In the genomic region with DNA sequence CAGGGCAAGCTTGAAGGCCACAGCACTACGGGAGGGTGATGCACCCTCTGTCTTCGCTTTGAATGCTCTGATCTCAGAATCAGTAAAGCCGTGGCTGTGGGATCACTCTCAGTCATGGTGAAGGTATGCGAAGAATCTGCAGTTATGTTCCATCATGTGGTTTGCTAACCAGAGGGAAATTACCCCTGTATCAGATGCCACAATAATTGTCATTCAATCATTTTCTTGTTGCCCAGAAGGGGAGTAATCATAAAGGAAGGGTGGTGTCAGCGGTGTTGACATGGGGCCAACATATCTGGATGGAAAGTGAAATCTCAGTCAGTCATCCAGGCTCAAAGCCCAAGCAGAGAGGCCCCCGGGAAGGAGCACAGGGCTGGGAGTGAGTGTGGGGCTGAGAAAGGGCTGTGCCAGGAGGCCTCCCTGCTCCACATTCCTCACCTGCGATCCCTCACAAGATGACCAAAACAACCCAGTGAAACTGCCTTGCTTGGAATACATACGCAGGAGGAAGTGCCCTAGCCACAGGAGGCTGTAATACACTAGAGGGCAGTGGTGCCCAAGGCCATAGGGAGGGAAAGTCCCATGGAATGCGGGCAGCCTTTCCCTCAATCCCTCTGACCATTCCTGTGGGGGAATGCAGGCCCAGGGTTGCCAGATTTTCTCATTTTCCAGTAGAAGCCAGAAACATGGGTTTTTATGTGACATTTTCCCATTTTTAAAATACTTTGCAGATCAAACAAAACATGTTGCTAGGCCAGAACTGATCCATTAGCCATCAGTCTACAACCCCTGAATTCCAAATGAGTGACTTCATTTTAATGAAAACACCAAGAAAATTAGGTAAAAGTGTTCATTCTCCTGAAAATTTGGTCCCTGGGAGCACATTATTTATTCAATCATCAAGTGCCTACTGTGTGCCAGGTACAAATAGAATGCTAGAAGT, we compare ENCODE assay signal across 9 cellular contexts.
DNase-seq lines count a peak whose midpoint lies in the region; ATAC-seq and TF ChIP-seq lines count a peak whose summit lies in the region.
"Had no signal": no experiment of that assay in that cellular context is flagged by ENCODE, and none has a peak within 500 bp of the region (broad histone marks: within the 10 kb centered on the region; RNA-seq: fewer than 3 reads in every experiment).

No MANE protein-coding gene starts in this region.

- POLR2A ChIA-PET in GM10248 (lab: Yijun Ruan, JAX) = no interaction called here

- H3K4me3 Mint-ChIP-seq in glutamatergic neuron (ENCODE audit: unreplicated experiment) = no peak overlapping the region

- CTCF ChIA-PET in GM10248 (lab: Yijun Ruan, JAX) = no interaction called here

- ATAC-seq in HG03460 (IDR thresholded peaks at IDR 0.05; ENCODE audit: unreplicated experiment) = no peak
- no peak for ATAC-seq in HG03025 (IDR thresholded peaks at IDR 0.05; ENCODE audit: low FRiP score, unreplicated experiment)

- no peaks in the 10 kb centered on the region for H3K9me3 Mint-ChIP-seq in glutamatergic neuron (ENCODE audit: unreplicated experiment)

- peaks cover 1% of the 10 kb centered on the region for H3K27me3 Mint-ChIP-seq in glutamatergic neuron (ENCODE audit: unreplicated experiment)

- no peaks in the 10 kb centered on the region for H3K36me3 Mint-ChIP-seq in glutamatergic neuron (ENCODE audit: unreplicated experiment)

- H3K9ac ChIP-seq in fibroblast of lung (ENCODE audit: insufficient read depth, low read length) (no peak overlapping the region), parathyroid adenoma (no peak overlapping the region)

- DNase-seq in AG09309 (ENCODE audit: low read depth) (peak; percentile 85), GM10248 (ENCODE audit: extremely low spot score) (peak; percentile 14), Peyer's patch (peak in 2 of 3 donors; percentile 51 to 55), fibroblast of lung (ENCODE audit: low read depth in 2 of 2) (peak; percentile 78 to 97), glutamatergic neuron (no peak)

- H3K4me1 ChIP-seq in Peyer's patch = no peaks in the 10 kb centered on the region
- peaks cover 13% of the 10 kb centered on the region for H3K4me1 ChIP-seq in fibroblast of lung (ENCODE audit: control insufficient read depth, extremely low read depth, insufficient read depth, low read length)
- no peaks in the 10 kb centered on the region for H3K4me1 ChIP-seq in parathyroid adenoma

- TF ChIP-seq CTCF in AG09309 (IDR thresholded peaks at IDR 0.05; ENCODE audit: control insufficient read depth, insufficient read depth, low read depth, low read length, missing control alignments) (peak; percentile 82), GM10248 (IDR thresholded peaks at IDR 0.05; ENCODE audit: control extremely low read depth, extremely low read depth, low read depth, missing control alignments) (peak; percentile 28), Peyer's patch (IDR thresholded peaks at IDR 0.05) (peak in 4 of 6 experiments; percentile 27 to 49 (median 37)), fibroblast of lung (conservative IDR thresholded peaks at IDR 0.05 in 1 of 2, IDR thresholded peaks at IDR 0.05 in 1 of 2; ENCODE audit: low read depth in 1 of 2, low read length in 2 of 2) (peak; percentile 63 to 79), parathyroid adenoma (IDR thresholded peaks at IDR 0.05) (no peak), glutamatergic neuron (IDR thresholded peaks at IDR 0.05; ENCODE audit: partially characterized antibody, unreplicated experiment) (no peak)

- H3K36me3 ChIP-seq in Peyer's patch (no peaks in the 10 kb centered on the region), fibroblast of lung (ENCODE audit: control insufficient read depth, insufficient read depth, low read length) (no peaks in the 10 kb centered on the region), parathyroid adenoma (ENCODE audit: control insufficient read depth, insufficient read depth, low read length) (no peaks in the 10 kb centered on the region)

- H3K4me3 ChIP-seq in AG09309 (ENCODE audit: control insufficient read depth, low read depth, low read length) = no peak overlapping the region
- H3K4me3 ChIP-seq in Peyer's patch = no peak overlapping the region
- no peak overlapping the region for H3K4me3 ChIP-seq in fibroblast of lung (replicated peaks in 1 of 4; ENCODE audit: control extremely low read depth in 1 of 4, insufficient read depth in 1 of 4, low read depth in 3 of 4, low read length in 4 of 4)
- H3K4me3 ChIP-seq in parathyroid adenoma (ENCODE audit: low read depth, low read length) = no peak overlapping the region
- H3K4me3 ChIP-seq: SK-N-MC had no signal

- no peaks in the 10 kb centered on the region for H3K9me3 ChIP-seq in Peyer's patch
- no peaks in the 10 kb centered on the region for H3K9me3 ChIP-seq in fibroblast of lung (ENCODE audit: control insufficient read depth, insufficient read depth, low read depth, low read length)
- no peaks in the 10 kb centered on the region for H3K9me3 ChIP-seq in parathyroid adenoma (ENCODE audit: control insufficient read depth, low read length)

- H2AFZ ChIP-seq in fibroblast of lung (ENCODE audit: low read length) (no peak overlapping the region), parathyroid adenoma (peak overlapping the region; percentile 59)

- H3K79me2 ChIP-seq in fibroblast of lung (ENCODE audit: control insufficient read depth, insufficient read depth, low read length) = no peaks in the 10 kb centered on the region
- no peaks in the 10 kb centered on the region for H3K79me2 ChIP-seq in parathyroid adenoma

- no peak for TF ChIP-seq POLR2A in Peyer's patch (IDR thresholded peaks at IDR 0.05)

- H3K27me3 ChIP-seq in Peyer's patch (no peaks in the 10 kb centered on the region), fibroblast of lung (ENCODE audit: control insufficient read depth, insufficient read depth, low read length) (no peaks in the 10 kb centered on the region), parathyroid adenoma (ENCODE audit: control insufficient read depth, insufficient read depth, low read length) (no peaks in the 10 kb centered on the region)

- peaks cover 4% of the 10 kb centered on the region for H3K4me1 Mint-ChIP-seq in glutamatergic neuron (ENCODE audit: low read depth, unreplicated experiment)

- no peak overlapping the region for H3K27ac ChIP-seq in Peyer's patch
- peak overlapping the region; percentile 81 for H3K27ac ChIP-seq in fibroblast of lung (ENCODE audit: insufficient read depth, low read length)
- no peak overlapping the region for H3K27ac ChIP-seq in parathyroid adenoma
- H3K27ac ChIP-seq: SK-N-MC had no signal

- H3K4me2 ChIP-seq in fibroblast of lung (ENCODE audit: extremely low read depth, insufficient read depth, low read length) (peak overlapping the region; percentile 59), parathyroid adenoma (ENCODE audit: low read length) (no peak overlapping the region)

- no peaks in the 10 kb centered on the region for H4K20me1 ChIP-seq in fibroblast of lung (ENCODE audit: control insufficient read depth, extremely low read depth, insufficient read depth, low read length)

- H3K27ac Mint-ChIP-seq in glutamatergic neuron (ENCODE audit: unreplicated experiment) = no peak overlapping the region

Comparison
In these comparisons a context has a peak if more than half of its experiments do, and no peak if none do; other contexts are left out.
1. CTCF ChIP-seq: peak in AG09309 (single experiment), GM10248 (single experiment), Peyer's patch (4 of 6) and fibroblast of lung (2 of 2); none in parathyroid adenoma (single experiment) and glutamatergic neuron (single experiment).